ENCODE assay signal across 8 cellular contexts in genomic region chr22:46736705-46737104, GRCh38. TPM values are rescaled to one million over a fixed set of nuclear protein-coding genes. Genes with fewer than 3 reads are reported as not detected.
DNase-seq lines count a peak whose midpoint lies in the region; ATAC-seq, FAIRE-seq and TF ChIP-seq lines count a peak whose summit lies in the region.

No MANE protein-coding gene starts in this region.

- peak overlapping the region; percentile 84 for H3K27ac Mint-ChIP-seq in type B pancreatic cell

- ATAC-seq in activated T-cell treated with anti-CD3 and anti-CD28 coated beads, Interleukin-2, amount 50 U/mL, for 4 hours: no peak
- ATAC-seq in GM12878 (no peak), lower lobe of right lung (no peak), GM19328 (IDR thresholded peaks at IDR 0.05; ENCODE audit: unreplicated experiment) (no peak), HG02623 (IDR thresholded peaks at IDR 0.05; ENCODE audit: unreplicated experiment) (no peak)

- peak overlapping the region; percentile 67 for H3K4me2 ChIP-seq in GM12878 (ENCODE audit: control insufficient read depth, insufficient read depth)

- POLR2A ChIA-PET in GM12878 (lab: Charles Lee): no interaction called here

- H3K36me3 Mint-ChIP-seq in activated T-cell treated with anti-CD3 and anti-CD28 coated beads, Interleukin-2, amount 50 U/mL, for 4 hours (ENCODE audit: insufficient read depth): no peaks in the 10 kb centered on the region
- H3K36me3 Mint-ChIP-seq in type B pancreatic cell: no peaks in the 10 kb centered on the region

- in situ Hi-C loops in GM12878 (cut with MboI): no loop called here

- H3K9me3 ChIP-seq in GM12878 (replicated peaks; ENCODE audit: control insufficient read depth, insufficient read depth, low read length): no peaks in the 10 kb centered on the region
- no peaks in the 10 kb centered on the region for H3K9me3 ChIP-seq in lower lobe of right lung

- no peak for TF ChIP-seq POLR2A in GM12878 (IDR thresholded peaks at IDR 0.05; ENCODE audit: low read depth, low read length)

- peaks cover 30% of the 10 kb centered on the region for H3K4me1 ChIP-seq in GM12878 (ENCODE audit: control insufficient read depth, insufficient read depth, low read length)
- peaks cover 66% of the 10 kb centered on the region for H3K4me1 ChIP-seq in lower lobe of right lung

- peak overlapping the region; percentile 94 for H3K4me3 Mint-ChIP-seq in activated T-cell treated with anti-CD3 and anti-CD28 coated beads, Interleukin-2, amount 50 U/mL, for 4 hours
- peak overlapping the region; percentile 97 for H3K4me3 Mint-ChIP-seq in type B pancreatic cell

- 68% methylated on average over 8 of the region's 8 CpGs for WGBS in GM12878 (ENCODE audit: insufficient coverage, insufficient replicate concordance, low lambda C conversion rate, missing lambda C conversion rate)

- H3K36me3 ChIP-seq in GM12878 (ENCODE audit: control insufficient read depth in 2 of 2, insufficient read depth in 2 of 2, low read length in 1 of 2) (peaks cover 0 to under 1% of the 10 kb centered on the region in 2 experiments; a peak in 2 of 4 replicates), lower lobe of right lung (peaks cover 4% of the 10 kb centered on the region)

- H3K4me1 Mint-ChIP-seq in activated T-cell treated with anti-CD3 and anti-CD28 coated beads, Interleukin-2, amount 50 U/mL, for 4 hours (ENCODE audit: low read depth): peaks cover 52% of the 10 kb centered on the region
- peaks cover 46% of the 10 kb centered on the region for H3K4me1 Mint-ChIP-seq in type B pancreatic cell (ENCODE audit: unreplicated experiment)

- intact Hi-C loops in GM12878 (cut with micrococcal nuclease; ENCODE audit: unreplicated experiment): loop anchor here (5.0 kb wide), 2 partner anchors 149 to 174 kb away; no protein-coding TSS in a partner anchor
- intact Hi-C loops in lower lobe of right lung (cut with DNase I): no loop called here

- H3K4me3 ChIP-seq in GM12878 (peak overlapping the region; percentile 96), lower lobe of right lung (peak overlapping the region; percentile 89)

- TF ChIP-seq CTCF in GM12878 (IDR thresholded peaks at IDR 0.05 in 2 of 3, conservative IDR thresholded peaks at IDR 0.05 in 1 of 3; ENCODE audit: control insufficient read depth in 2 of 3, extremely low read depth in 1 of 3, insufficient read depth in 1 of 3, low read depth in 3 of 3, low read length in 3 of 3) (no peak), lower lobe of right lung (IDR thresholded peaks at IDR 0.05) (no peak), type B pancreatic cell (conservative IDR thresholded peaks at IDR 0.05) (no peak)

- no peak for FAIRE-seq in GM12878 (lab: Jason Lieb, UNC)

- SMC1A ChIA-PET in GM12878 (lab: Charles Lee; ENCODE audit: uncharacterized antibody, unreplicated experiment): no interaction called here

- no peaks in the 10 kb centered on the region for H3K9me3 Mint-ChIP-seq in activated T-cell treated with anti-CD3 and anti-CD28 coated beads, Interleukin-2, amount 50 U/mL, for 4 hours
- no peaks in the 10 kb centered on the region for H3K9me3 Mint-ChIP-seq in type B pancreatic cell

- TF ChIP-seq EP300 in GM12878 (IDR thresholded peaks at IDR 0.05; ENCODE audit: borderline replicate concordance in 1 of 2, control insufficient read depth in 1 of 2, low read depth in 2 of 2, low read length in 2 of 2): no peak

- peak overlapping the region; percentile 75; the same call in 1 of the 2 replicates for H3K9ac ChIP-seq in GM12878 (ENCODE audit: control insufficient read depth, insufficient read depth, low read length)

- no peak for DNase-seq in activated T-cell treated with anti-CD3 and anti-CD28 coated beads, Interleukin-2, amount 50 U/mL, for 4 hours
- no peak for DNase-seq in activated T-cell treated with anti-CD3 and anti-CD28 coated beads for 4 hours
- DNase-seq in GM12878 (ENCODE audit: low read depth, low spot score): no peak
- DNase-seq in lower lobe of right lung: no peak
- DNase-seq in type B pancreatic cell (ENCODE audit: extremely low spot score, unreplicated experiment): no peak
- no peak for DNase-seq in AG08396 (ENCODE audit: low spot score)

- CTCF ChIA-PET in GM12878 (lab: Yijun Ruan, JAX): interaction anchor here (1.4 to 1.7 kb wide), 2 partner anchors 20 to 173 kb away, joined by 4 to 8 read pairs; no protein-coding TSS in a partner anchor

- RAD21 ChIA-PET in GM12878 (lab: Charles Lee; ENCODE audit: unreplicated experiment): interaction anchor here (1.8 to 2.5 kb wide), 3 partner anchors 22 to 173 kb away, joined by 5 to 13 read pairs (median 5); no protein-coding TSS in a partner anchor

- H3K27me3 Mint-ChIP-seq in activated T-cell treated with anti-CD3 and anti-CD28 coated beads, Interleukin-2, amount 50 U/mL, for 4 hours (ENCODE audit: low read depth): no peaks in the 10 kb centered on the region
- H3K27me3 Mint-ChIP-seq in type B pancreatic cell: no peaks in the 10 kb centered on the region

- BruUV-seq in GM12878 (replicated peaks; lab: Mats Ljungman, UMichigan): no TSS peak

- H3K27ac ChIP-seq in GM12878 (ENCODE audit: control insufficient read depth, insufficient read depth): peak overlapping the region; percentile 63
- peak overlapping the region; percentile 84 for H3K27ac ChIP-seq in lower lobe of right lung

- no peaks in the 10 kb centered on the region for H3K27me3 ChIP-seq in GM12878 (replicated peaks in 1 of 2; ENCODE audit: control insufficient read depth in 2 of 2, insufficient read depth in 2 of 2, low read length in 1 of 2)
- no peaks in the 10 kb centered on the region for H3K27me3 ChIP-seq in lower lobe of right lung (ENCODE audit: low read depth)

- H3K79me2 ChIP-seq in GM12878 (ENCODE audit: control insufficient read depth, insufficient read depth, low read length): peaks cover 42% of the 10 kb centered on the region

- H2AFZ ChIP-seq in GM12878 (ENCODE audit: control insufficient read depth, low read depth, low read length): no peak overlapping the region

- H4K20me1 ChIP-seq in GM12878 (ENCODE audit: control insufficient read depth, insufficient read depth): peaks cover 3% of the 10 kb centered on the region; the same call in 1 of the 2 replicates

- TF ChIP-seq RAD21 in GM12878 (IDR thresholded peaks at IDR 0.05; ENCODE audit: insufficient read depth, low read depth, low read length): no peak

TF ChIP-seq in GM12878, 131 proteins besides CTCF, POLR2A, EP300 and RAD21 (continues in another document):
- TF ChIP-seq PKNOX1 (IDR thresholded peaks at IDR 0.05) (no peak), HCFC1 (IDR thresholded peaks at IDR 0.05; ENCODE audit: low read length) (no peak)

RNA-seq across cellular contexts. Expression of gene CERK, which starts 1.3 kb away (rescaled TPM):
- 10 to 100 TPM; 41.4 to 47.3 (median 44.9) TPM for total RNA-seq in activated T-cell treated with anti-CD3 and anti-CD28 coated beads, Interleukin-2, amount 50 U/mL, for 4 hours
- 35.5 and 35.9 TPM in 2 replicates for total RNA-seq in GM12878 (2013; cell fraction: nucleolus; rRNA removed)
- 40.3 and 40.6 TPM in 2 replicates for total RNA-seq in GM12878 (2014; rRNA removed)
- 30.8 and 32.6 TPM in 2 replicates for total RNA-seq in GM12878 (2014; rRNA removed; fragmentation: Illumina TruSeq; extraction: Trizol)
- 41.1 and 42.0 TPM in 2 replicates for total RNA-seq in GM12878 (2021)
- 11.5 TPM for polyA plus RNA-seq in GM12878 (2011; ENCODE audit: low read depth)
- polyA plus RNA-seq in GM12878 (2011; rRNA removed): 25.3 and 27.8 TPM in 2 replicates
- polyA plus RNA-seq in GM12878 (2011; cell fraction: cytosol; rRNA removed): 28.7 and 34.2 TPM in 2 replicates
- polyA plus RNA-seq in GM12878 (2011; cell fraction: nucleus; rRNA removed): 14.9 and 21.7 TPM in 2 replicates
- 18.6 and 19.3 TPM in 2 replicates for polyA plus RNA-seq in GM12878 (2012)
- 15.3 and 26.8 TPM in 2 replicates for polyA plus RNA-seq in GM12878 (2014; fragmentation: Illumina TruSeq; extraction: Trizol)
- 1 to 10 TPM; 4.0 to 5.8 TPM for polyA plus RNA-seq in GM12878 (2014; fragmentation: Nextera tagmentation; extraction: Ambion mirVana)
- polyA plus RNA-seq in GM12878 (2014; rRNA removed): 39.8 and 46.9 TPM in 2 replicates
- polyA plus RNA-seq in GM12878 (2016; fragmentation: Nextera tagmentation; extraction: Ambion mirVana): 10 to 100 TPM; 26.9 to 35.6 TPM
- 37.7 and 40.8 TPM in 2 replicates for polyA minus RNA-seq in GM12878 (2011; rRNA and poly(A)+ RNA removed)
- 13.1 and 15.7 TPM in 2 replicates for polyA minus RNA-seq in GM12878 (2011; cell fraction: cytosol; rRNA and poly(A)+ RNA removed)
- 10.8 and 24.0 TPM in 2 replicates for polyA minus RNA-seq in GM12878 (2011; cell fraction: nucleus; rRNA and poly(A)+ RNA removed)
- 26.1 TPM for total RNA-seq in lower lobe of right lung
- total RNA-seq in type B pancreatic cell (ENCODE audit: low replicate concordance): 43.3 and 67.5 TPM in 2 replicates

RNA-seq across cellular contexts. Expression of gene TBC1D22A, which starts 25.7 kb away (rescaled TPM):
- 10 to 100 TPM; 29.8 to 31.1 (median 29.9) TPM for total RNA-seq in activated T-cell treated with anti-CD3 and anti-CD28 coated beads, Interleukin-2, amount 50 U/mL, for 4 hours
- total RNA-seq in GM12878 (2013; cell fraction: nucleolus; rRNA removed): 103 and 120 TPM in 2 replicates
- total RNA-seq in GM12878 (2014; rRNA removed) (25.2 and 27.7 TPM in 2 replicates), GM12878 (2014; rRNA removed; fragmentation: Illumina TruSeq; extraction: Trizol) (9.8 and 9.9 TPM in 2 replicates), GM12878 (2021) (44.7 and 45.5 TPM in 2 replicates), lower lobe of right lung (34.1 TPM), type B pancreatic cell (ENCODE audit: low replicate concordance) (16.2 and 24.6 TPM in 2 replicates)
- 16.4 TPM for polyA plus RNA-seq in GM12878 (2011; ENCODE audit: low read depth)
- polyA plus RNA-seq in GM12878 (2011; rRNA removed) (30.9 and 41.8 TPM in 2 replicates), GM12878 (2014; fragmentation: Illumina TruSeq; extraction: Trizol) (18.6 and 24.1 TPM in 2 replicates), GM12878 (2014; fragmentation: Nextera tagmentation; extraction: Ambion mirVana) (1 to 10 TPM in 1 of 2 experiments, under 1 TPM in 1; 0.63 to 2.6 TPM), GM12878 (2014; rRNA removed) (30.9 and 35.2 TPM in 2 replicates), GM12878 (2016; fragmentation: Nextera tagmentation; extraction: Ambion mirVana) (10 to 100 TPM; 27.0 to 32.9 TPM)
- 45.0 and 49.5 TPM in 2 replicates for polyA plus RNA-seq in GM12878 (2011; cell fraction: cytosol; rRNA removed)
- polyA plus RNA-seq in GM12878 (2011; cell fraction: nucleus; rRNA removed): 43.1 and 44.1 TPM in 2 replicates
- 44.7 and 50.1 TPM in 2 replicates for polyA plus RNA-seq in GM12878 (2012)
- 39.3 and 47.8 TPM in 2 replicates for polyA minus RNA-seq in GM12878 (2011; rRNA and poly(A)+ RNA removed)
- 18.0 and 23.3 TPM in 2 replicates for polyA minus RNA-seq in GM12878 (2011; cell fraction: cytosol; rRNA and poly(A)+ RNA removed)
- 34.8 and 46.1 TPM in 2 replicates for polyA minus RNA-seq in GM12878 (2011; cell fraction: nucleus; rRNA and poly(A)+ RNA removed)
